Comparison of ENCODE assay signal across 26 cellular contexts in genomic region chr3:197421021-197421420, GRCh38.
"Had no signal": no experiment of that assay in that cellular context is flagged by ENCODE, and none has a peak within 500 bp of the region (broad histone marks: within the 10 kb centered on the region; RNA-seq: fewer than 3 reads in every experiment).

No MANE protein-coding gene starts in this region.

- H3K27me3 ChIP-seq: right atrium auricular region, right lobe of liver, tibial nerve, vagina had no signal

- H3K36me3 Mint-ChIP-seq: naive thymus-derived CD8-positive, alpha-beta T cell; stimulated activated memory B cell treated with anti-CD40 and anti-IgM and Interleukin-4, amounts not matched to agents 10 μg/mL and 1 μg/mL and 100 μg/mL, for 72 hours; type B pancreatic cell had no signal

- H3K27ac ChIP-seq: lower lobe of right lung, parathyroid adenoma, right lobe of liver, tibial nerve, vagina had no signal

- H3K4me1 Mint-ChIP-seq: neural crest cell; stimulated activated memory B cell treated with anti-CD40 and anti-IgM and Interleukin-4, amounts not matched to agents 10 μg/mL and 1 μg/mL and 100 μg/mL, for 72 hours; stimulated activated naive CD8-positive, alpha-beta T cell treated with anti-CD3 and anti-CD28 coated beads, Interleukin-15, amount 100 ng/mL, for 72 hours had no signal

- H2AFZ ChIP-seq: parathyroid adenoma had no signal

- H3K79me2 ChIP-seq: parathyroid adenoma had no signal

- H3K36me3 ChIP-seq: lower lobe of right lung, right atrium auricular region, right lobe of liver, tibial nerve, vagina had no signal

- H3K4me2 ChIP-seq: smooth muscle cell had no signal

- FAIRE-seq: keratinocyte had no signal

- ATAC-seq: lower lobe of right lung; naive thymus-derived CD8-positive, alpha-beta T cell; stimulated activated memory B cell treated with anti-CD40 and anti-IgM and Interleukin-4, amounts not matched to agents 10 μg/mL and 1 μg/mL and 100 μg/mL, for 72 hours; stimulated activated naive CD8-positive, alpha-beta T cell treated with anti-CD3 and anti-CD28 coated beads, Interleukin-15, amount 100 ng/mL, for 72 hours had no signal

- H3K9me3 ChIP-seq: lower lobe of right lung, right atrium auricular region, right lobe of liver, tibial nerve, vagina had no signal

- H3K27ac Mint-ChIP-seq: naive thymus-derived CD8-positive, alpha-beta T cell; nephron; progenitor cell of endocrine pancreas; stimulated activated memory B cell treated with anti-CD40 and anti-IgM and Interleukin-4, amounts not matched to agents 10 μg/mL and 1 μg/mL and 100 μg/mL, for 72 hours; type B pancreatic cell had no signal

- H3K4me1 ChIP-seq: lower lobe of right lung, parathyroid adenoma, right atrium auricular region, right lobe of liver, vagina had no signal

- H3K9ac ChIP-seq: parathyroid adenoma had no signal

- DNase-seq: kidney glomerular epithelial cell; left cardiac atrium; lower lobe of right lung; mammary epithelial cell; mesenchymal stem cell; naive thymus-derived CD8-positive, alpha-beta T cell; nucleus accumbens; right lobe of liver; stimulated activated CD4-positive, alpha-beta T cell treated with anti-CD3 and anti-CD28 coated beads, Interleukin-1b, Interleukin-23, amount 100 ng/mL, for 48 hours; stimulated activated CD4-positive, alpha-beta T cell treated with anti-CD3 and anti-CD28 coated beads, Interleukin-2, amount 100 ng/mL, for 48 hours; stimulated activated CD4-positive, alpha-beta T cell treated with anti-CD3 and anti-CD28 coated beads, Interleukin-4, amount 100 ng/mL, for 4 hours; stimulated activated CD8-positive, alpha-beta memory T cell treated with anti-CD3 and anti-CD28 coated beads, Interleukin-4, amount 100 ng/mL, for 48 hours; stimulated activated naive CD4-positive, alpha-beta T cell treated with Interleukin-2 at 50 U/mL for 16 hours; stimulated activated naive CD8-positive, alpha-beta T cell treated with anti-CD3 and anti-CD28 coated beads, Interleukin-15, amount 100 ng/mL, for 72 hours; substantia nigra had no signal

- H3K9me3 Mint-ChIP-seq: nephron; neural crest cell; stimulated activated memory B cell treated with anti-CD40 and anti-IgM and Interleukin-4, amounts not matched to agents 10 μg/mL and 1 μg/mL and 100 μg/mL, for 72 hours; stimulated activated naive CD8-positive, alpha-beta T cell treated with anti-CD3 and anti-CD28 coated beads, Interleukin-15, amount 100 ng/mL, for 72 hours; type B pancreatic cell had no signal

- H3K4me3 Mint-ChIP-seq: naive thymus-derived CD8-positive, alpha-beta T cell; nephron; neural crest cell; stimulated activated memory B cell treated with anti-CD40 and anti-IgM and Interleukin-4, amounts not matched to agents 10 μg/mL and 1 μg/mL and 100 μg/mL, for 72 hours; stimulated activated naive CD8-positive, alpha-beta T cell treated with anti-CD3 and anti-CD28 coated beads, Interleukin-15, amount 100 ng/mL, for 72 hours; type B pancreatic cell had no signal

- H3K4me3 ChIP-seq: lower lobe of right lung, right atrium auricular region, right lobe of liver, smooth muscle cell, tibial nerve, vagina had no signal
